ENCODE assay signal across 1 cellular context in the genomic region with DNA sequence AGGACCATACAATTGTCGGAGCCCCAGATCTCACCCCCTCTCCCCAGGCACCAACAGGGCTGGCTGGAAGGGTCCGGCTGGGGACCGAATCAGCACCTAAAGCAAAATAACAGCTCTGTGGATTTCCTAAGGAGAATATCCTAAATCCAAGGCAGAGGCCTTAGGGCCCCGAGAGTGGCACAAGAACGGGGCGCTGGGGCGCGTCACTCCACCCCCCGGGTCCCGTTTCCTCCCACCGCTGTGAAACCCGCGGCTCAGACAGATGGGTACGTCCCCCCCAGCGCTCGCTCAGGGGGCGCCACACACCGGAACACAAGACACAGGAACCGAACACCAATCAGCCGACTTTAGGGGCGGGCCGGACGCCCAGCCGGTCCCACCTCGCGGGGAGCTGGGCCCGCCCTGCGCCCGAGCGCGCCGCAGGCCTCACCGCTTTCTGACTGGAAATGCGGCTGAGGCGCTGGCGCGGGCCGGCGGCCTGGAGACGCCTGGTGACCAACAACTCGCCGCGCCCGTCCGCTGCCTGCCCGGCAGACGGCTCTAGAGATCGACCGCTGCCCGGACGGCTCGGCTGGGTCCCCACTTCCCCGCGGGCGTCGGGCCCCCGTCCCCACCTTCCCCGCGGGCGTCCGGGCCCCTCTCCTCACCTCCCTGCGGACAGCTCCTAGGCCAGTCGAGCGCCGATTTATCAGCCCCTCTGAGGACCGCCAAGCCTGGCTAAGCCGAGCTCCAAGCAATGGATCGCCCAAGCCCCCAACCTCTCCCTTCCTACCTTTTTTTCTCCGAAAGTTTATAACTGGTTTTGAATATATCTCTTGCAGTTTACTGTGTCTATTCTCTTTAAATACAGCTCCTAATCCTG.
TF ChIP-seq lines count a peak whose summit lies in the region.

A gene with protein sequence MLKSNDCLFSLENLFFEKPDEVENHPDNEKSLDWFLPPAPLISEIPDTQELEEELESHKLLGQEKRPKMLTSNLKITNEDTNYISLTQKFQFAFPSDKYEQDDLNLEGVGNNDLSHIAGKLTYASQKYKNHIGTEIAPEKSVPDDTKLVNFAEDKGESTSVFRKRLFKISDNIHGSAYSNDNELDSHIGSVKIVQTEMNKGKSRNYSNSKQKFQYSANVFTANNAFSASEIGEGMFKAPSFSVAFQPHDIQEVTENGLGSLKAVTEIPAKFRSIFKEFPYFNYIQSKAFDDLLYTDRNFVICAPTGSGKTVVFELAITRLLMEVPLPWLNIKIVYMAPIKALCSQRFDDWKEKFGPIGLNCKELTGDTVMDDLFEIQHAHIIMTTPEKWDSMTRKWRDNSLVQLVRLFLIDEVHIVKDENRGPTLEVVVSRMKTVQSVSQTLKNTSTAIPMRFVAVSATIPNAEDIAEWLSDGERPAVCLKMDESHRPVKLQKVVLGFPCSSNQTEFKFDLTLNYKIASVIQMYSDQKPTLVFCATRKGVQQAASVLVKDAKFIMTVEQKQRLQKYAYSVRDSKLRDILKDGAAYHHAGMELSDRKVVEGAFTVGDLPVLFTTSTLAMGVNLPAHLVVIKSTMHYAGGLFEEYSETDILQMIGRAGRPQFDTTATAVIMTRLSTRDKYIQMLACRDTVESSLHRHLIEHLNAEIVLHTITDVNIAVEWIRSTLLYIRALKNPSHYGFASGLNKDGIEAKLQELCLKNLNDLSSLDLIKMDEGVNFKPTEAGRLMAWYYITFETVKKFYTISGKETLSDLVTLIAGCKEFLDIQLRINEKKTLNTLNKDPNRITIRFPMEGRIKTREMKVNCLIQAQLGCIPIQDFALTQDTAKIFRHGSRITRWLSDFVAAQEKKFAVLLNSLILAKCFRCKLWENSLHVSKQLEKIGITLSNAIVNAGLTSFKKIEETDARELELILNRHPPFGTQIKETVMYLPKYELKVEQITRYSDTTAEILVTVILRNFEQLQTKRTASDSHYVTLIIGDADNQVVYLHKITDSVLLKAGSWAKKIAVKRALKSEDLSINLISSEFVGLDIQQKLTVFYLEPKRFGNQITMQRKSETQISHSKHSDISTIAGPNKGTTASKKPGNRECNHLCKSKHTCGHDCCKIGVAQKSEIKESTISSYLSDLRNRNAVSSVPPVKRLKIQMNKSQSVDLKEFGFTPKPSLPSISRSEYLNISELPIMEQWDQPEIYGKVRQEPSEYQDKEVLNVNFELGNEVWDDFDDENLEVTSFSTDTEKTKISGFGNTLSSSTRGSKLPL (N-terminal part only) (minus strand): TSS at position 687 of the 862 bp plus-strand sequence. CDS start 3,755 bp downstream, outside the sequence.

TF ChIP-seq in GM12878, 131 proteins besides CTCF, POLR2A, EP300 and RAD21 (continues in another document):
- TF ChIP-seq TARDBP (IDR thresholded peaks at IDR 0.05; ENCODE audit: borderline replicate concordance) (no peak), EGR1 (IDR thresholded peaks at IDR 0.05; ENCODE audit: borderline replicate concordance in 1 of 2, low read depth in 2 of 2, low read length in 2 of 2) (no peak), STAT1 (conservative IDR thresholded peaks at IDR 0.05) (no peak), MYC (IDR thresholded peaks at IDR 0.05; ENCODE audit: insufficient read depth, insufficient read length, insufficient replicate concordance, low read length, severe bottlenecking) (no peak), HDAC2 (IDR thresholded peaks at IDR 0.05) (no peak), BHLHE40 (IDR thresholded peaks at IDR 0.05; ENCODE audit: borderline replicate concordance in 1 of 2, low read depth in 2 of 2, low read length in 1 of 2) (0 out of 4 replicates have a peak, but pooled peaks of 1 of the 2 experiments have one; percentile 16), SRF (IDR thresholded peaks at IDR 0.05; ENCODE audit: low read depth in 2 of 2, low read length in 2 of 2) (peak in 1 of 2 experiments; percentile 76; a peak in 2 of 4 replicates), ZSCAN29 (IDR thresholded peaks at IDR 0.05) (no peak), SUZ12 (IDR thresholded peaks at IDR 0.05; ENCODE audit: unreplicated experiment) (peak; percentile 8), NR2C2 (IDR thresholded peaks at IDR 0.05; ENCODE audit: borderline replicate concordance, control insufficient read depth, insufficient read length, low read depth) (no peak), BACH1 (IDR thresholded peaks at IDR 0.05; ENCODE audit: borderline replicate concordance) (no peak), HDAC6 (IDR thresholded peaks at IDR 0.05; ENCODE audit: unreplicated experiment) (peak; percentile 88), CBX3 (IDR thresholded peaks at IDR 0.05; ENCODE audit: borderline replicate concordance, low read depth) (no peak), ZNF217 (IDR thresholded peaks at IDR 0.05) (no peak)
- TF ChIP-seq, protein P1, sequence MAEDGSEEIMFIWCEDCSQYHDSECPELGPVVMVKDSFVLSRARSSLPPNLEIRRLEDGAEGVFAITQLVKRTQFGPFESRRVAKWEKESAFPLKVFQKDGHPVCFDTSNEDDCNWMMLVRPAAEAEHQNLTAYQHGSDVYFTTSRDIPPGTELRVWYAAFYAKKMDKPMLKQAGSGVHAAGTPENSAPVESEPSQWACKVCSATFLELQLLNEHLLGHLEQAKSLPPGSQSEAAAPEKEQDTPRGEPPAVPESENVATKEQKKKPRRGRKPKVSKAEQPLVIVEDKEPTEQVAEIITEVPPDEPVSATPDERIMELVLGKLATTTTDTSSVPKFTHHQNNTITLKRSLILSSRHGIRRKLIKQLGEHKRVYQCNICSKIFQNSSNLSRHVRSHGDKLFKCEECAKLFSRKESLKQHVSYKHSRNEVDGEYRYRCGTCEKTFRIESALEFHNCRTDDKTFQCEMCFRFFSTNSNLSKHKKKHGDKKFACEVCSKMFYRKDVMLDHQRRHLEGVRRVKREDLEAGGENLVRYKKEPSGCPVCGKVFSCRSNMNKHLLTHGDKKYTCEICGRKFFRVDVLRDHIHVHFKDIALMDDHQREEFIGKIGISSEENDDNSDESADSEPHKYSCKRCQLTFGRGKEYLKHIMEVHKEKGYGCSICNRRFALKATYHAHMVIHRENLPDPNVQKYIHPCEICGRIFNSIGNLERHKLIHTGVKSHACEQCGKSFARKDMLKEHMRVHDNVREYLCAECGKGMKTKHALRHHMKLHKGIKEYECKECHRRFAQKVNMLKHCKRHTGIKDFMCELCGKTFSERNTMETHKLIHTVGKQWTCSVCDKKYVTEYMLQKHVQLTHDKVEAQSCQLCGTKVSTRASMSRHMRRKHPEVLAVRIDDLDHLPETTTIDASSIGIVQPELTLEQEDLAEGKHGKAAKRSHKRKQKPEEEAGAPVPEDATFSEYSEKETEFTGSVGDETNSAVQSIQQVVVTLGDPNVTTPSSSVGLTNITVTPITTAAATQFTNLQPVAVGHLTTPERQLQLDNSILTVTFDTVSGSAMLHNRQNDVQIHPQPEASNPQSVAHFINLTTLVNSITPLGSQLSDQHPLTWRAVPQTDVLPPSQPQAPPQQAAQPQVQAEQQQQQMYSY (CRISPR knock-in tag; IDR thresholded peaks at IDR 0.05): no peak
- TF ChIP-seq, protein P2, sequence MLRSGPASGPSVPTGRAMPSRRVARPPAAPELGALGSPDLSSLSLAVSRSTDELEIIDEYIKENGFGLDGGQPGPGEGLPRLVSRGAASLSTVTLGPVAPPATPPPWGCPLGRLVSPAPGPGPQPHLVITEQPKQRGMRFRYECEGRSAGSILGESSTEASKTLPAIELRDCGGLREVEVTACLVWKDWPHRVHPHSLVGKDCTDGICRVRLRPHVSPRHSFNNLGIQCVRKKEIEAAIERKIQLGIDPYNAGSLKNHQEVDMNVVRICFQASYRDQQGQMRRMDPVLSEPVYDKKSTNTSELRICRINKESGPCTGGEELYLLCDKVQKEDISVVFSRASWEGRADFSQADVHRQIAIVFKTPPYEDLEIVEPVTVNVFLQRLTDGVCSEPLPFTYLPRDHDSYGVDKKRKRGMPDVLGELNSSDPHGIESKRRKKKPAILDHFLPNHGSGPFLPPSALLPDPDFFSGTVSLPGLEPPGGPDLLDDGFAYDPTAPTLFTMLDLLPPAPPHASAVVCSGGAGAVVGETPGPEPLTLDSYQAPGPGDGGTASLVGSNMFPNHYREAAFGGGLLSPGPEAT (IDR thresholded peaks at IDR 0.05; ENCODE audit: low read depth): no peak
- TF ChIP-seq, protein P3, sequence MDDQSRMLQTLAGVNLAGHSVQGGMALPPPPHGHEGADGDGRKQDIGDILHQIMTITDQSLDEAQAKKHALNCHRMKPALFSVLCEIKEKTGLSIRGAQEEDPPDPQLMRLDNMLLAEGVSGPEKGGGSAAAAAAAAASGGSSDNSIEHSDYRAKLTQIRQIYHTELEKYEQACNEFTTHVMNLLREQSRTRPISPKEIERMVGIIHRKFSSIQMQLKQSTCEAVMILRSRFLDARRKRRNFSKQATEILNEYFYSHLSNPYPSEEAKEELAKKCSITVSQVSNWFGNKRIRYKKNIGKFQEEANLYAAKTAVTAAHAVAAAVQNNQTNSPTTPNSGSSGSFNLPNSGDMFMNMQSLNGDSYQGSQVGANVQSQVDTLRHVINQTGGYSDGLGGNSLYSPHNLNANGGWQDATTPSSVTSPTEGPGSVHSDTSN (IDR thresholded peaks at IDR 0.05; ENCODE audit: insufficient replicate concordance, low read depth, low read length): no peak
- TF ChIP-seq, protein P4, sequence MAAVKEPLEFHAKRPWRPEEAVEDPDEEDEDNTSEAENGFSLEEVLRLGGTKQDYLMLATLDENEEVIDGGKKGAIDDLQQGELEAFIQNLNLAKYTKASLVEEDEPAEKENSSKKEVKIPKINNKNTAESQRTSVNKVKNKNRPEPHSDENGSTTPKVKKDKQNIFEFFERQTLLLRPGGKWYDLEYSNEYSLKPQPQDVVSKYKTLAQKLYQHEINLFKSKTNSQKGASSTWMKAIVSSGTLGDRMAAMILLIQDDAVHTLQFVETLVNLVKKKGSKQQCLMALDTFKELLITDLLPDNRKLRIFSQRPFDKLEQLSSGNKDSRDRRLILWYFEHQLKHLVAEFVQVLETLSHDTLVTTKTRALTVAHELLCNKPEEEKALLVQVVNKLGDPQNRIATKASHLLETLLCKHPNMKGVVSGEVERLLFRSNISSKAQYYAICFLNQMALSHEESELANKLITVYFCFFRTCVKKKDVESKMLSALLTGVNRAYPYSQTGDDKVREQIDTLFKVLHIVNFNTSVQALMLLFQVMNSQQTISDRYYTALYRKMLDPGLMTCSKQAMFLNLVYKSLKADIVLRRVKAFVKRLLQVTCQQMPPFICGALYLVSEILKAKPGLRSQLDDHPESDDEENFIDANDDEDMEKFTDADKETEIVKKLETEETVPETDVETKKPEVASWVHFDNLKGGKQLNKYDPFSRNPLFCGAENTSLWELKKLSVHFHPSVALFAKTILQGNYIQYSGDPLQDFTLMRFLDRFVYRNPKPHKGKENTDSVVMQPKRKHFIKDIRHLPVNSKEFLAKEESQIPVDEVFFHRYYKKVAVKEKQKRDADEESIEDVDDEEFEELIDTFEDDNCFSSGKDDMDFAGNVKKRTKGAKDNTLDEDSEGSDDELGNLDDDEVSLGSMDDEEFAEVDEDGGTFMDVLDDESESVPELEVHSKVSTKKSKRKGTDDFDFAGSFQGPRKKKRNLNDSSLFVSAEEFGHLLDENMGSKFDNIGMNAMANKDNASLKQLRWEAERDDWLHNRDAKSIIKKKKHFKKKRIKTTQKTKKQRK (IDR thresholded peaks at IDR 0.05; ENCODE audit: low read depth, low read length): no peak
- TF ChIP-seq, protein P5, sequence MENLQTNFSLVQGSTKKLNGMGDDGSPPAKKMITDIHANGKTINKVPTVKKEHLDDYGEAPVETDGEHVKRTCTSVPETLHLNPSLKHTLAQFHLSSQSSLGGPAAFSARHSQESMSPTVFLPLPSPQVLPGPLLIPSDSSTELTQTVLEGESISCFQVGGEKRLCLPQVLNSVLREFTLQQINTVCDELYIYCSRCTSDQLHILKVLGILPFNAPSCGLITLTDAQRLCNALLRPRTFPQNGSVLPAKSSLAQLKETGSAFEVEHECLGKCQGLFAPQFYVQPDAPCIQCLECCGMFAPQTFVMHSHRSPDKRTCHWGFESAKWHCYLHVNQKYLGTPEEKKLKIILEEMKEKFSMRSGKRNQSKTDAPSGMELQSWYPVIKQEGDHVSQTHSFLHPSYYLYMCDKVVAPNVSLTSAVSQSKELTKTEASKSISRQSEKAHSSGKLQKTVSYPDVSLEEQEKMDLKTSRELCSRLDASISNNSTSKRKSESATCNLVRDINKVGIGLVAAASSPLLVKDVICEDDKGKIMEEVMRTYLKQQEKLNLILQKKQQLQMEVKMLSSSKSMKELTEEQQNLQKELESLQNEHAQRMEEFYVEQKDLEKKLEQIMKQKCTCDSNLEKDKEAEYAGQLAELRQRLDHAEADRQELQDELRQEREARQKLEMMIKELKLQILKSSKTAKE (IDR thresholded peaks at IDR 0.05; ENCODE audit: low read depth, poor library complexity, severe bottlenecking): no peak
- TF ChIP-seq, protein P6, sequence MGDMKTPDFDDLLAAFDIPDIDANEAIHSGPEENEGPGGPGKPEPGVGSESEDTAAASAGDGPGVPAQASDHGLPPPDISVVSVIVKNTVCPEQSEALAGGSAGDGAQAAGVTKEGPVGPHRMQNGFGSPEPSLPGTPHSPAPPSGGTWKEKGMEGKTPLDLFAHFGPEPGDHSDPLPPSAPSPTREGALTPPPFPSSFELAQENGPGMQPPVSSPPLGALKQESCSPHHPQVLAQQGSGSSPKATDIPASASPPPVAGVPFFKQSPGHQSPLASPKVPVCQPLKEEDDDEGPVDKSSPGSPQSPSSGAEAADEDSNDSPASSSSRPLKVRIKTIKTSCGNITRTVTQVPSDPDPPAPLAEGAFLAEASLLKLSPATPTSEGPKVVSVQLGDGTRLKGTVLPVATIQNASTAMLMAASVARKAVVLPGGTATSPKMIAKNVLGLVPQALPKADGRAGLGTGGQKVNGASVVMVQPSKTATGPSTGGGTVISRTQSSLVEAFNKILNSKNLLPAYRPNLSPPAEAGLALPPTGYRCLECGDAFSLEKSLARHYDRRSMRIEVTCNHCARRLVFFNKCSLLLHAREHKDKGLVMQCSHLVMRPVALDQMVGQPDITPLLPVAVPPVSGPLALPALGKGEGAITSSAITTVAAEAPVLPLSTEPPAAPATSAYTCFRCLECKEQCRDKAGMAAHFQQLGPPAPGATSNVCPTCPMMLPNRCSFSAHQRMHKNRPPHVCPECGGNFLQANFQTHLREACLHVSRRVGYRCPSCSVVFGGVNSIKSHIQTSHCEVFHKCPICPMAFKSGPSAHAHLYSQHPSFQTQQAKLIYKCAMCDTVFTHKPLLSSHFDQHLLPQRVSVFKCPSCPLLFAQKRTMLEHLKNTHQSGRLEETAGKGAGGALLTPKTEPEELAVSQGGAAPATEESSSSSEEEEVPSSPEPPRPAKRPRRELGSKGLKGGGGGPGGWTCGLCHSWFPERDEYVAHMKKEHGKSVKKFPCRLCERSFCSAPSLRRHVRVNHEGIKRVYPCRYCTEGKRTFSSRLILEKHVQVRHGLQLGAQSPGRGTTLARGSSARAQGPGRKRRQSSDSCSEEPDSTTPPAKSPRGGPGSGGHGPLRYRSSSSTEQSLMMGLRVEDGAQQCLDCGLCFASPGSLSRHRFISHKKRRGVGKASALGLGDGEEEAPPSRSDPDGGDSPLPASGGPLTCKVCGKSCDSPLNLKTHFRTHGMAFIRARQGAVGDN (IDR thresholded peaks at IDR 0.05): no peak
- TF ChIP-seq, protein P7, sequence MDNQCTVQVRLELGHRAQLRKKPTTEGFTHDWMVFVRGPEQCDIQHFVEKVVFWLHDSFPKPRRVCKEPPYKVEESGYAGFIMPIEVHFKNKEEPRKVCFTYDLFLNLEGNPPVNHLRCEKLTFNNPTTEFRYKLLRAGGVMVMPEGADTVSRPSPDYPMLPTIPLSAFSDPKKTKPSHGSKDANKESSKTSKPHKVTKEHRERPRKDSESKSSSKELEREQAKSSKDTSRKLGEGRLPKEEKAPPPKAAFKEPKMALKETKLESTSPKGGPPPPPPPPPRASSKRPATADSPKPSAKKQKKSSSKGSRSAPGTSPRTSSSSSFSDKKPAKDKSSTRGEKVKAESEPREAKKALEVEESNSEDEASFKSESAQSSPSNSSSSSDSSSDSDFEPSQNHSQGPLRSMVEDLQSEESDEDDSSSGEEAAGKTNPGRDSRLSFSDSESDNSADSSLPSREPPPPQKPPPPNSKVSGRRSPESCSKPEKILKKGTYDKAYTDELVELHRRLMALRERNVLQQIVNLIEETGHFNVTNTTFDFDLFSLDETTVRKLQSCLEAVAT (IDR thresholded peaks at IDR 0.05): peak; percentile 69; the same call in 1 of the 2 replicates
- TF ChIP-seq, protein P8, sequence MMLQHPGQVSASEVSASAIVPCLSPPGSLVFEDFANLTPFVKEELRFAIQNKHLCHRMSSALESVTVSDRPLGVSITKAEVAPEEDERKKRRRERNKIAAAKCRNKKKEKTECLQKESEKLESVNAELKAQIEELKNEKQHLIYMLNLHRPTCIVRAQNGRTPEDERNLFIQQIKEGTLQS (IDR thresholded peaks at IDR 0.05; ENCODE audit: borderline replicate concordance, extremely low read depth, low read depth, low read length): no peak
